1 cellular context compared by ENCODE assay signal in the genomic region with DNA sequence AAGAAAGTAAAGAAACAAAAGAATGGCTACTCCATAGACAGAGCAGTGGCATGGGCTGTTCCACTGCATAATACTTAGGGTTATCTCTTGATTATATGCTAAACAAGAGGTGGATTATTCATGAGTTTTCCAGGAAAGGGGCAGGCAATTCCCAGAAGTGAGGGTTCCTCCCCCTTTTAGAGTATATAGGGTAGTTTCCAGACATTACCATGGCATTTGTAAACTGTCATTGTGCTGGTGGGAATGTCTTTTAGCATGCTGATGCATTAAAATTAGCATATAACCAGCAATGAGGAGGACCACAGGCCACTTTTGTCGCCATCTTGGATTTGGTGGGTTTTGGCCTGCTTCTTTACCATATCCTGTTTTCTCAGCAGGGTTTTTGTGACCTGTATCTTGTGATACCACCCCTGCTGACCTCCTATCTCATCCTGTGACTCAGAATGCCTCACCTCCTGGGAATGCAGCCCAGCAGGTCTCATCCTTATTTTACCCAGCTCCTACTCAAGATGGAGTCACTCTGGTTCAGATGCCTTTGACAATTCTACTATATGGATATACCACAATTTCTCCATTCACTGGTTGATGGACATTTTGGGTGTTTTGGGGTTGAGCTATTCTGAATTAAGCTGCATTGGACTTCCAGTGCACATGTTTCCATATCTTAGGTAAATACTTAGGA.
TF ChIP-seq lines count a peak whose summit lies in the region.

No MANE protein-coding gene starts in this region.

TF ChIP-seq in K562, 482 proteins besides CTCF, POLR2A, EP300 and RAD21 (continued from another document and continues in another):
- TF ChIP-seq TEAD1 (CRISPR knock-in tag; IDR thresholded peaks at IDR 0.05) (peak; percentile 52 to 75; a peak in 2 of 4 replicates), MEIS2 (IDR thresholded peaks at IDR 0.05; ENCODE audit: partially characterized antibody) (no peak), CBFA2T2 (conservative IDR thresholded peaks at IDR 0.05) (peak; percentile 52), STAT5A (IDR thresholded peaks at IDR 0.05; ENCODE audit: borderline replicate concordance, low read length) (peak; percentile 82), ZNF584 (CRISPR knock-in tag; IDR thresholded peaks at IDR 0.05; ENCODE audit: low read depth) (peak; percentile 75; the same call in 1 of the 2 replicates), ZNF77 (CRISPR knock-in tag; IDR thresholded peaks at IDR 0.05) (no peak), GTF3C2 (IDR thresholded peaks at IDR 0.05; ENCODE audit: borderline replicate concordance, extremely low read depth, insufficient read length) (no peak), NFRKB (IDR thresholded peaks at IDR 0.05; ENCODE audit: low read depth) (no peak), RCOR1 (IDR thresholded peaks at IDR 0.05; ENCODE audit: borderline replicate concordance in 1 of 2, low read depth in 2 of 2, low read length in 2 of 2) (peak in 1 of 2 experiments; percentile 21; a peak in 1 of 4 replicates), TCF7L2 (IDR thresholded peaks at IDR 0.05; ENCODE audit: low read depth, low read length) (no peak), EHMT2 (IDR thresholded peaks at IDR 0.05) (0 out of 2 replicates have a peak, but pooled peaks have one; percentile 16), CTBP1 (IDR thresholded peaks at IDR 0.05; ENCODE audit: borderline replicate concordance) (peak; percentile 53; the same call in 1 of the 2 replicates), PTTG1 (tag; IDR thresholded peaks at IDR 0.05; ENCODE audit: low read depth) (peak; percentile 81), MAX (CRISPR knock-in tag; IDR thresholded peaks at IDR 0.05) (no peak), TRIM24 (IDR thresholded peaks at IDR 0.05) (peak; percentile 11 to 59; a peak in 1 of 4 replicates), RB1 (IDR thresholded peaks at IDR 0.05; ENCODE audit: low read depth) (no peak), KDM1A (IDR thresholded peaks at IDR 0.05) (peak in 1 of 2 experiments; percentile 20; a peak in 1 of 4 replicates), LARP7 (IDR thresholded peaks at IDR 0.05) (no peak), C11orf30 (IDR thresholded peaks at IDR 0.05; ENCODE audit: low read depth) (no peak), RBM39 (optimal IDR thresholded peaks at IDR 0.05; ENCODE audit: low read depth, low read length) (no peak), SUPT5H (IDR thresholded peaks at IDR 0.05) (no peak), YY1 (IDR thresholded peaks at IDR 0.05; ENCODE audit: borderline replicate concordance in 1 of 3, control insufficient read depth in 1 of 3, extremely low read depth in 1 of 3, insufficient read depth in 3 of 3, insufficient read length in 1 of 3, insufficient replicate concordance in 2 of 3, low read depth in 1 of 3, low read length in 2 of 3) (peak in 1 of 3 experiments; percentile 72), SMARCA4 (IDR thresholded peaks at IDR 0.05) (peak; percentile 63), HDAC8 (tag; IDR thresholded peaks at IDR 0.05) (peak; percentile 93), DMBX1 (CRISPR knock-in tag; IDR thresholded peaks at IDR 0.05; ENCODE audit: borderline replicate concordance) (peak; percentile 97), ETV1 (tag; conservative IDR thresholded peaks at IDR 0.05; ENCODE audit: low read depth) (peak; percentile 77), CBFA2T3 (IDR thresholded peaks at IDR 0.05) (peak; percentile 73), SRF (CRISPR knock-in tag; IDR thresholded peaks at IDR 0.05) (no peak), ZSCAN32 (CRISPR knock-in tag; IDR thresholded peaks at IDR 0.05) (no peak), JUN (IDR thresholded peaks at IDR 0.05; ENCODE audit: borderline replicate concordance, low read depth, low read length) (0 out of 2 replicates have a peak, but pooled peaks have one; percentile 60), JUN (CRISPR knock-in tag; IDR thresholded peaks at IDR 0.05; ENCODE audit: borderline replicate concordance) (no peak), NFXL1 (CRISPR knock-in tag; IDR thresholded peaks at IDR 0.05) (0 out of 2 replicates have a peak, but pooled peaks have one; percentile 40), KLF13 (tag; IDR thresholded peaks at IDR 0.05; ENCODE audit: borderline replicate concordance, low read depth) (peak; percentile 31; the same call in 1 of the 2 replicates), ZNF695 (CRISPR knock-in tag; IDR thresholded peaks at IDR 0.05) (no peak), PHTF2 (CRISPR knock-in tag; IDR thresholded peaks at IDR 0.05) (no peak)
- TF ChIP-seq, protein P1, sequence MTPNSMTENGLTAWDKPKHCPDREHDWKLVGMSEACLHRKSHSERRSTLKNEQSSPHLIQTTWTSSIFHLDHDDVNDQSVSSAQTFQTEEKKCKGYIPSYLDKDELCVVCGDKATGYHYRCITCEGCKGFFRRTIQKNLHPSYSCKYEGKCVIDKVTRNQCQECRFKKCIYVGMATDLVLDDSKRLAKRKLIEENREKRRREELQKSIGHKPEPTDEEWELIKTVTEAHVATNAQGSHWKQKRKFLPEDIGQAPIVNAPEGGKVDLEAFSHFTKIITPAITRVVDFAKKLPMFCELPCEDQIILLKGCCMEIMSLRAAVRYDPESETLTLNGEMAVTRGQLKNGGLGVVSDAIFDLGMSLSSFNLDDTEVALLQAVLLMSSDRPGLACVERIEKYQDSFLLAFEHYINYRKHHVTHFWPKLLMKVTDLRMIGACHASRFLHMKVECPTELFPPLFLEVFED (CRISPR knock-in tag; conservative IDR thresholded peaks at IDR 0.05) = 0 out of 2 replicates have a peak, but pooled peaks have one; percentile 35
- TF ChIP-seq, protein P2, sequence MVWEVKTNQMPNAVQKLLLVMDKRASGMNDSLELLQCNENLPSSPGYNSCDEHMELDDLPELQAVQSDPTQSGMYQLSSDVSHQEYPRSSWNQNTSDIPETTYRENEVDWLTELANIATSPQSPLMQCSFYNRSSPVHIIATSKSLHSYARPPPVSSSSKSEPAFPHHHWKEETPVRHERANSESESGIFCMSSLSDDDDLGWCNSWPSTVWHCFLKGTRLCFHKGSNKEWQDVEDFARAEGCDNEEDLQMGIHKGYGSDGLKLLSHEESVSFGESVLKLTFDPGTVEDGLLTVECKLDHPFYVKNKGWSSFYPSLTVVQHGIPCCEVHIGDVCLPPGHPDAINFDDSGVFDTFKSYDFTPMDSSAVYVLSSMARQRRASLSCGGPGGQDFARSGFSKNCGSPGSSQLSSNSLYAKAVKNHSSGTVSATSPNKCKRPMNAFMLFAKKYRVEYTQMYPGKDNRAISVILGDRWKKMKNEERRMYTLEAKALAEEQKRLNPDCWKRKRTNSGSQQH (CRISPR knock-in tag; IDR thresholded peaks at IDR 0.05) = no peak
- TF ChIP-seq, protein P3, sequence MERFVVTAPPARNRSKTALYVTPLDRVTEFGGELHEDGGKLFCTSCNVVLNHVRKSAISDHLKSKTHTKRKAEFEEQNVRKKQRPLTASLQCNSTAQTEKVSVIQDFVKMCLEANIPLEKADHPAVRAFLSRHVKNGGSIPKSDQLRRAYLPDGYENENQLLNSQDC (CRISPR knock-in tag; IDR thresholded peaks at IDR 0.05) = no peak
- TF ChIP-seq, protein P4, sequence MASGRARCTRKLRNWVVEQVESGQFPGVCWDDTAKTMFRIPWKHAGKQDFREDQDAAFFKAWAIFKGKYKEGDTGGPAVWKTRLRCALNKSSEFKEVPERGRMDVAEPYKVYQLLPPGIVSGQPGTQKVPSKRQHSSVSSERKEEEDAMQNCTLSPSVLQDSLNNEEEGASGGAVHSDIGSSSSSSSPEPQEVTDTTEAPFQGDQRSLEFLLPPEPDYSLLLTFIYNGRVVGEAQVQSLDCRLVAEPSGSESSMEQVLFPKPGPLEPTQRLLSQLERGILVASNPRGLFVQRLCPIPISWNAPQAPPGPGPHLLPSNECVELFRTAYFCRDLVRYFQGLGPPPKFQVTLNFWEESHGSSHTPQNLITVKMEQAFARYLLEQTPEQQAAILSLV (tag; IDR thresholded peaks at IDR 0.05) = peak; percentile 75; the same call in 1 of the 2 replicates
- TF ChIP-seq, protein P5, sequence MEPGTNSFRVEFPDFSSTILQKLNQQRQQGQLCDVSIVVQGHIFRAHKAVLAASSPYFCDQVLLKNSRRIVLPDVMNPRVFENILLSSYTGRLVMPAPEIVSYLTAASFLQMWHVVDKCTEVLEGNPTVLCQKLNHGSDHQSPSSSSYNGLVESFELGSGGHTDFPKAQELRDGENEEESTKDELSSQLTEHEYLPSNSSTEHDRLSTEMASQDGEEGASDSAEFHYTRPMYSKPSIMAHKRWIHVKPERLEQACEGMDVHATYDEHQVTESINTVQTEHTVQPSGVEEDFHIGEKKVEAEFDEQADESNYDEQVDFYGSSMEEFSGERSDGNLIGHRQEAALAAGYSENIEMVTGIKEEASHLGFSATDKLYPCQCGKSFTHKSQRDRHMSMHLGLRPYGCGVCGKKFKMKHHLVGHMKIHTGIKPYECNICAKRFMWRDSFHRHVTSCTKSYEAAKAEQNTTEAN (CRISPR knock-in tag; IDR thresholded peaks at IDR 0.05) = no peak
- TF ChIP-seq, protein P6, sequence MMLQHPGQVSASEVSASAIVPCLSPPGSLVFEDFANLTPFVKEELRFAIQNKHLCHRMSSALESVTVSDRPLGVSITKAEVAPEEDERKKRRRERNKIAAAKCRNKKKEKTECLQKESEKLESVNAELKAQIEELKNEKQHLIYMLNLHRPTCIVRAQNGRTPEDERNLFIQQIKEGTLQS (IDR thresholded peaks at IDR 0.05) = peak; percentile 75
- TF ChIP-seq, protein P6 (CRISPR knock-in tag; conservative IDR thresholded peaks at IDR 0.05) = no peak; the same call in 1 of the 2 replicates
- TF ChIP-seq, protein P7, sequence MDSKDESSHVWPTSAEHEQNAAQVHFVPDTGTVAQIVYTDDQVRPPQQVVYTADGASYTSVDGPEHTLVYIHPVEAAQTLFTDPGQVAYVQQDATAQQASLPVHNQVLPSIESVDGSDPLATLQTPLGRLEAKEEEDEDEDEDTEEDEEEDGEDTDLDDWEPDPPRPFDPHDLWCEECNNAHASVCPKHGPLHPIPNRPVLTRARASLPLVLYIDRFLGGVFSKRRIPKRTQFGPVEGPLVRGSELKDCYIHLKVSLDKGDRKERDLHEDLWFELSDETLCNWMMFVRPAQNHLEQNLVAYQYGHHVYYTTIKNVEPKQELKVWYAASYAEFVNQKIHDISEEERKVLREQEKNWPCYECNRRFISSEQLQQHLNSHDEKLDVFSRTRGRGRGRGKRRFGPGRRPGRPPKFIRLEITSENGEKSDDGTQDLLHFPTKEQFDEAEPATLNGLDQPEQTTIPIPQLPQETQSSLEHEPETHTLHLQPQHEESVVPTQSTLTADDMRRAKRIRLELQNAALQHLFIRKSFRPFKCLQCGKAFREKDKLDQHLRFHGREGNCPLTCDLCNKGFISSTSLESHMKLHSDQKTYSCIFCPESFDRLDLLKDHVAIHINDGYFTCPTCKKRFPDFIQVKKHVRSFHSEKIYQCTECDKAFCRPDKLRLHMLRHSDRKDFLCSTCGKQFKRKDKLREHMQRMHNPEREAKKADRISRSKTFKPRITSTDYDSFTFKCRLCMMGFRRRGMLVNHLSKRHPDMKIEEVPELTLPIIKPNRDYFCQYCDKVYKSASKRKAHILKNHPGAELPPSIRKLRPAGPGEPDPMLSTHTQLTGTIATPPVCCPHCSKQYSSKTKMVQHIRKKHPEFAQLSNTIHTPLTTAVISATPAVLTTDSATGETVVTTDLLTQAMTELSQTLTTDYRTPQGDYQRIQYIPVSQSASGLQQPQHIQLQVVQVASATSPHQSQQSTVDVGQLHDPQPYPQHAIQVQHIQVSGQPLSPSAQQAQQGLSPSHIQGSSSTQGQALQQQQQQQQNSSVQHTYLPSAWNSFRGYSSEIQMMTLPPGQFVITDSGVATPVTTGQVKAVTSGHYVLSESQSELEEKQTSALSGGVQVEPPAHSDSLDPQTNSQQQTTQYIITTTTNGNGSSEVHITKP (IDR thresholded peaks at IDR 0.05; ENCODE audit: partially characterized antibody) = peak; percentile 22
